ENCODE assay signal across 8 cellular contexts in genomic region chr19:47225746-47226425, GRCh38. TPM values are rescaled to one million over a fixed set of nuclear protein-coding genes. Genes with fewer than 3 reads are reported as not detected.
DNase-seq lines count a peak whose midpoint lies in the region; ATAC-seq and TF ChIP-seq lines count a peak whose summit lies in the region.

No MANE protein-coding gene starts in this region.

- H3K56ac ChIP-seq in H9 (ENCODE audit: insufficient read length, low read depth, low read length) = no peak overlapping the region

- peak overlapping the region; percentile 79 for H3K18ac ChIP-seq in H9 (ENCODE audit: insufficient read length, low read depth, low read length)

- no peaks in the 10 kb centered on the region for H3K27me3 ChIP-seq in DOHH2 (ENCODE audit: control insufficient read depth, low read length)
- H3K27me3 ChIP-seq in H9 (ENCODE audit: insufficient read depth, low read length) = no peaks in the 10 kb centered on the region
- no peaks in the 10 kb centered on the region for H3K27me3 ChIP-seq in adrenal gland
- no peaks in the 10 kb centered on the region for H3K27me3 ChIP-seq in left ventricle myocardium inferior (ENCODE audit: low read depth)

- H2BK120ac ChIP-seq in H9 (ENCODE audit: low read depth, low read length, poor library complexity, severe bottlenecking) = no peak overlapping the region

- H3K36me3 ChIP-seq in DOHH2 (ENCODE audit: control insufficient read depth, low read length) = peaks cover 10% of the 10 kb centered on the region
- H3K36me3 ChIP-seq in adrenal gland (replicated peaks in 1 of 2) = peaks cover 0 to 14% of the 10 kb centered on the region in 2 donors
- peaks cover 32% of the 10 kb centered on the region for H3K36me3 ChIP-seq in left ventricle myocardium inferior

- H3T11ph ChIP-seq in H9 (ENCODE audit: low read length) = no peak overlapping the region

- DNase-seq in H9 (peak; percentile 88), NCI-H1092 treated with DMSO at 0.1 percent for 48 hours (lab: John Stamatoyannopoulos, UW) (peak; percentile 72), T-cell (peak; percentile 68 to 90 (median 82)), adrenal gland (peak; percentile 86 to 94 (median 91)), left ventricle myocardium inferior (peak; percentile 89), posterior vena cava (ENCODE audit: low spot score) (peak; percentile 96), type B pancreatic cell (ENCODE audit: extremely low spot score, unreplicated experiment) (peak; percentile 92)

- CTCF ChIA-PET in T-cell (lab: Charles Lee) = interaction anchor here (0.6 to 3.5 kb wide), 13 partner anchors 15 to 123 kb away, joined by 3 to 38 read pairs (median 5); partner anchors contain the start of genes CCDC9 (in 1 of the 2) and DHX34 (in 1 of the 2)

- H3K4me3 ChIP-seq in DOHH2 (ENCODE audit: low read length) (peak overlapping the region; percentile 79), adrenal gland (peak overlapping the region in 2 of 4 donors; percentile 42 to 96), left ventricle myocardium inferior (peak overlapping the region; percentile 99)

- POLR2A ChIA-PET in T-cell (lab: Charles Lee) = interaction anchor here (0.5 to 1.1 kb wide), 10 partner anchors 10 to 1768 kb away, joined by 3 to 9 read pairs (median 6); partner anchors contain the start of genes RUVBL2 (in 1 of the 2) and ZC3H4 (in 1 of the 2)

- no peak overlapping the region for H4K5ac ChIP-seq in H9 (ENCODE audit: insufficient read length, low read depth, low read length)

- no peak overlapping the region for H2BK5ac ChIP-seq in H9 (ENCODE audit: insufficient read length, low read length)

- H3K9me3 ChIP-seq in DOHH2 (ENCODE audit: control insufficient read depth, insufficient read depth, low read length) = no peaks in the 10 kb centered on the region
- no peaks in the 10 kb centered on the region for H3K9me3 ChIP-seq in H9 (ENCODE audit: control insufficient read depth, low read depth, low read length)
- H3K9me3 ChIP-seq in adrenal gland (replicated peaks in 1 of 3) = no peaks in the 10 kb centered on the region
- H3K9me3 ChIP-seq in left ventricle myocardium inferior (replicated peaks) = no peaks in the 10 kb centered on the region

- H3K27me3 Mint-ChIP-seq in H9 (ENCODE audit: low read depth) = no peaks in the 10 kb centered on the region
- H3K27me3 Mint-ChIP-seq in T-cell = no peaks in the 10 kb centered on the region
- no peaks in the 10 kb centered on the region for H3K27me3 Mint-ChIP-seq in type B pancreatic cell

- TF ChIP-seq CTCF in DOHH2 (IDR thresholded peaks at IDR 0.05; ENCODE audit: low read depth, low read length, poor library complexity, severe bottlenecking) (no peak), H9 (conservative IDR thresholded peaks at IDR 0.05) (peak; percentile 23; the same call in 2 of the 3 replicates), adrenal gland (IDR thresholded peaks at IDR 0.05) (peak in 5 of 6 experiments; percentile 22 to 71 (median 62)), left ventricle myocardium inferior (IDR thresholded peaks at IDR 0.05; ENCODE audit: borderline replicate concordance) (peak; percentile 64), type B pancreatic cell (conservative IDR thresholded peaks at IDR 0.05) (peak; percentile 63)

- no peak overlapping the region for H2BK12ac ChIP-seq in H9 (ENCODE audit: insufficient read length, low read depth, low read length)

- H2BK15ac ChIP-seq in H9 (ENCODE audit: low read depth, low read length) = no peak overlapping the region

- H3K4me3 Mint-ChIP-seq in H9 = peak overlapping the region; percentile 31 to 82
- peak overlapping the region in 2 of 3 donors; percentile 41 to 74 for H3K4me3 Mint-ChIP-seq in T-cell
- peak overlapping the region; percentile 76 for H3K4me3 Mint-ChIP-seq in type B pancreatic cell

- H3K4ac ChIP-seq in H9 (ENCODE audit: low read depth, low read length) = no peak overlapping the region; the same call in 1 of the 2 replicates

- no peak overlapping the region for H3K9ac ChIP-seq in H9 (ENCODE audit: extremely low read depth, insufficient read length, low read length)

- H3K79me2 ChIP-seq in DOHH2 (ENCODE audit: control insufficient read depth, low read length) (peaks cover 5% of the 10 kb centered on the region; the same call in 1 of the 2 replicates), H9 (ENCODE audit: insufficient read depth, low read length) (peaks cover 2% of the 10 kb centered on the region; the same call in 1 of the 2 replicates)

- peaks cover 10 to 19% of the 10 kb centered on the region in 2 experiments for H3K4me1 Mint-ChIP-seq in H9
- H3K4me1 Mint-ChIP-seq in T-cell = peaks cover 12 to 16% (median 16%) of the 10 kb centered on the region in 3 donors
- peaks cover 11% of the 10 kb centered on the region for H3K4me1 Mint-ChIP-seq in type B pancreatic cell (ENCODE audit: unreplicated experiment)

- peak; percentile 61 to 63 (median 62) for ATAC-seq in T-cell (replicated peaks in 1 of 4)

- H2AK5ac ChIP-seq in H9 (ENCODE audit: insufficient read length, low read length) = no peak overlapping the region

- H3K27ac ChIP-seq in DOHH2 (ENCODE audit: low read depth, low read length) = peak overlapping the region; percentile 95
- no peak overlapping the region for H3K27ac ChIP-seq in H9 (ENCODE audit: insufficient read length, low read depth, low read length)
- H3K27ac ChIP-seq in adrenal gland = peak overlapping the region; percentile 94 to 100 (median 99)
- H3K27ac ChIP-seq in left ventricle myocardium inferior (replicated peaks) = peak overlapping the region; percentile 100

- intact Hi-C loops in adrenal gland (cut with DNase I) = no loop called here
- intact Hi-C loops in left ventricle myocardium inferior (cut with micrococcal nuclease) = no loop called here
- intact Hi-C loops in posterior vena cava (cut with DNase I) = loop anchor here in 1 of 2 donors (10.0 kb wide), 1 partner anchor 71 kb away; no protein-coding TSS in a partner anchor

- no peaks in the 10 kb centered on the region for H3K79me1 ChIP-seq in H9 (ENCODE audit: insufficient read depth, low read depth, low read length, poor library complexity, severe bottlenecking)

- peaks cover 30% of the 10 kb centered on the region for H3K23me2 ChIP-seq in H9 (ENCODE audit: insufficient read length, low read depth, low read length, poor library complexity, severe bottlenecking)

- peak overlapping the region; percentile 85; the same call in 1 of the 2 replicates for H3K14ac ChIP-seq in H9 (ENCODE audit: insufficient read depth, low read length)

- H3K27ac Mint-ChIP-seq in H9 (peak overlapping the region; percentile 68 to 92 (median 78); a peak in 6 of 7 replicates), T-cell (peak overlapping the region; percentile 74 to 92), type B pancreatic cell (peak overlapping the region; percentile 83)

- H3K4me1 ChIP-seq in DOHH2 (ENCODE audit: control insufficient read depth, low read length) (peaks cover 45% of the 10 kb centered on the region), H9 (ENCODE audit: insufficient read depth, low read length) (no peaks in the 10 kb centered on the region; the same call in 1 of the 2 replicates), adrenal gland (replicated peaks in 1 of 2) (peaks cover 21 to 25% of the 10 kb centered on the region in 2 donors), left ventricle myocardium inferior (peaks cover 52% of the 10 kb centered on the region)

- peak overlapping the region; percentile 99 for H3K4me2 ChIP-seq in DOHH2 (ENCODE audit: low read length)
- H3K4me2 ChIP-seq in H9 (ENCODE audit: insufficient read depth, insufficient read length, low read length) = peak overlapping the region; percentile 48

- no peak overlapping the region for H2AFZ ChIP-seq in H9 (ENCODE audit: low read length)

- no peaks in the 10 kb centered on the region for H3K9me2 ChIP-seq in DOHH2 (replicated peaks; ENCODE audit: control insufficient read depth, low read length)

- H4K91ac ChIP-seq in H9 (ENCODE audit: insufficient read length, low read depth, low read length) = no peak overlapping the region

- no peak overlapping the region for H2BK20ac ChIP-seq in H9 (ENCODE audit: low read depth, low read length, poor library complexity, severe bottlenecking)

- H4K8ac ChIP-seq in H9 (replicated peaks; ENCODE audit: insufficient read length, low read depth, low read length) = no peak overlapping the region

- peaks cover 24% of the 10 kb centered on the region for H3F3A ChIP-seq in DOHH2 (ENCODE audit: control insufficient read depth, insufficient read depth)

- H3K36me3 Mint-ChIP-seq in H9 (ENCODE audit: insufficient read depth in 1 of 3, low read depth in 3 of 3) (peaks cover 0 to 20% (median 11%) of the 10 kb centered on the region in 3 experiments; a peak in 5 of 7 replicates), T-cell (peaks cover 4% of the 10 kb centered on the region), type B pancreatic cell (peaks cover 5% of the 10 kb centered on the region)

- TF ChIP-seq POLR2A in adrenal gland (IDR thresholded peaks at IDR 0.05) = peak; percentile 100

- H3K9me3 Mint-ChIP-seq in H9 (no peaks in the 10 kb centered on the region; a peak in 1 of 5 replicates), T-cell (no peaks in the 10 kb centered on the region), type B pancreatic cell (no peaks in the 10 kb centered on the region)

- H3K23ac ChIP-seq in H9 (ENCODE audit: insufficient read length, low read depth, low read length) = no peak overlapping the region

- no CpG with 5 or more reads among the region's 59 CpGs for WGBS in H9 (ENCODE audit: extremely low coverage, insufficient read length, low lambda C conversion rate)
- 2 to 22% (median 5%) methylated on average over 7 to 59 of the region's 59 CpGs for WGBS in adrenal gland, 4 donors

- H4K20me1 ChIP-seq in DOHH2 (ENCODE audit: control insufficient read depth, insufficient read depth, low read depth, low read length) = no peaks in the 10 kb centered on the region
- peaks cover 4% of the 10 kb centered on the region for H4K20me1 ChIP-seq in H9 (ENCODE audit: control insufficient read depth, insufficient read depth, insufficient read length)

RNA-seq across cellular contexts. Expression of gene BBC3, which starts 5.1 kb away (rescaled TPM):
- total RNA-seq in H9 (2021) = 23.2 and 24.8 TPM in 2 replicates
- 10 to 100 TPM; 20.0 to 48.6 (median 39.2) TPM for total RNA-seq in T-cell
- 10 to 100 TPM in 4 of 8 donors, 1 to 10 TPM in 4; 1.7 to 17.9 (median 10.1) TPM for total RNA-seq in adrenal gland
- polyA plus RNA-seq in adrenal gland = 1 to 10 TPM in 2 of 3 donors, under 1 TPM in 1; 0.27 to 8.4 (median 4.4) TPM
- total RNA-seq in left ventricle myocardium inferior = 3.9 TPM
- total RNA-seq in posterior vena cava = 1 to 10 TPM; 3.7 to 4.2 TPM
- total RNA-seq in type B pancreatic cell (ENCODE audit: low replicate concordance) = 14.8 and 36.2 TPM in 2 replicates

RNA-seq across cellular contexts. Expression of gene CCDC9, which starts 30.4 kb away (rescaled TPM):
- 34.4 and 36.9 TPM in 2 replicates for total RNA-seq in H9 (2021)
- 10 to 100 TPM; 40.4 to 57.2 (median 49.7) TPM for total RNA-seq in T-cell
- total RNA-seq in adrenal gland = 10 to 100 TPM; 12.8 to 52.9 (median 32.5) TPM
- 10 to 100 TPM; 23.2 to 86.5 (median 31.8) TPM for polyA plus RNA-seq in adrenal gland
- total RNA-seq in left ventricle myocardium inferior = 21.6 TPM
- 10 to 100 TPM; 31.6 to 33.5 TPM for total RNA-seq in posterior vena cava
- 22.4 and 29.3 TPM in 2 replicates for total RNA-seq in type B pancreatic cell (ENCODE audit: low replicate concordance)

RNA-seq across cellular contexts. Expression of gene INAFM1, which starts 48.8 kb away (rescaled TPM):
- 8.5 and 9.2 TPM in 2 replicates for total RNA-seq in H9 (2021)
- 10 to 100 TPM; 11.3 to 19.2 (median 15.6) TPM for total RNA-seq in T-cell
- total RNA-seq in adrenal gland = 100 to 1,000 TPM in 1 of 8 donors, 10 to 100 TPM in 7; 18.1 to 183 (median 66.7) TPM
- polyA plus RNA-seq in adrenal gland = 100 to 1,000 TPM in 1 of 3 donors, 10 to 100 TPM in 1, 1 to 10 TPM in 1; 7.8 to 144 (median 62.0) TPM
- 12.2 TPM for total RNA-seq in left ventricle myocardium inferior
- 10 to 100 TPM; 28.2 to 38.6 TPM for total RNA-seq in posterior vena cava
- total RNA-seq in type B pancreatic cell (ENCODE audit: low replicate concordance) = 8.2 and 9.6 TPM in 2 replicates
